Comparison of ENCODE assay signal across 1 cellular context in genomic region chrX:78687586-78687985, GRCh38.
A peak's percentile ranks its signal among the peaks of the same experiment; 100 is the strongest.
TF ChIP-seq lines count a peak whose summit lies in the region.

No MANE protein-coding gene starts in this region.

TF ChIP-seq in GM12878, 131 proteins besides CTCF, POLR2A, EP300 and RAD21:
- TF ChIP-seq SPI1 (IDR thresholded peaks at IDR 0.05; ENCODE audit: borderline replicate concordance, insufficient read depth, low read depth, low read length), result 0 out of 2 replicates have a peak, but pooled peaks have one; percentile 20
- TF ChIP-seq POU2F2 (IDR thresholded peaks at IDR 0.05; ENCODE audit: borderline replicate concordance, low read depth, low read length), result peak; percentile 26; the same call in 1 of the 3 replicates
- TF ChIP-seq, protein P1, sequence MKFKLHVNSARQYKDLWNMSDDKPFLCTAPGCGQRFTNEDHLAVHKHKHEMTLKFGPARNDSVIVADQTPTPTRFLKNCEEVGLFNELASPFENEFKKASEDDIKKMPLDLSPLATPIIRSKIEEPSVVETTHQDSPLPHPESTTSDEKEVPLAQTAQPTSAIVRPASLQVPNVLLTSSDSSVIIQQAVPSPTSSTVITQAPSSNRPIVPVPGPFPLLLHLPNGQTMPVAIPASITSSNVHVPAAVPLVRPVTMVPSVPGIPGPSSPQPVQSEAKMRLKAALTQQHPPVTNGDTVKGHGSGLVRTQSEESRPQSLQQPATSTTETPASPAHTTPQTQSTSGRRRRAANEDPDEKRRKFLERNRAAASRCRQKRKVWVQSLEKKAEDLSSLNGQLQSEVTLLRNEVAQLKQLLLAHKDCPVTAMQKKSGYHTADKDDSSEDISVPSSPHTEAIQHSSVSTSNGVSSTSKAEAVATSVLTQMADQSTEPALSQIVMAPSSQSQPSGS (IDR thresholded peaks at IDR 0.05; ENCODE audit: low read length), result peak; percentile 52; the same call in 1 of the 2 replicates
- no peak for TF ChIP-seq SKIL (IDR thresholded peaks at IDR 0.05; ENCODE audit: low read depth, poor library complexity, severe bottlenecking)
- TF ChIP-seq MLLT1 (IDR thresholded peaks at IDR 0.05), result no peak
- peak; percentile 73; the same call in 1 of the 2 replicates for TF ChIP-seq MTA2 (IDR thresholded peaks at IDR 0.05; ENCODE audit: low read depth)
- TF ChIP-seq HDAC2 (IDR thresholded peaks at IDR 0.05), result no peak
- TF ChIP-seq EZH2 (IDR thresholded peaks at IDR 0.05; ENCODE audit: borderline replicate concordance, control insufficient read depth, low read depth, low read length), result no peak
- 0 out of 2 replicates have a peak, but pooled peaks have one; percentile 14 for TF ChIP-seq MEF2A (IDR thresholded peaks at IDR 0.05; ENCODE audit: insufficient read depth, low read depth, low read length)
TF ChIP-seq in GM12878: peak in this region for 5.
